In the genomic region with DNA sequence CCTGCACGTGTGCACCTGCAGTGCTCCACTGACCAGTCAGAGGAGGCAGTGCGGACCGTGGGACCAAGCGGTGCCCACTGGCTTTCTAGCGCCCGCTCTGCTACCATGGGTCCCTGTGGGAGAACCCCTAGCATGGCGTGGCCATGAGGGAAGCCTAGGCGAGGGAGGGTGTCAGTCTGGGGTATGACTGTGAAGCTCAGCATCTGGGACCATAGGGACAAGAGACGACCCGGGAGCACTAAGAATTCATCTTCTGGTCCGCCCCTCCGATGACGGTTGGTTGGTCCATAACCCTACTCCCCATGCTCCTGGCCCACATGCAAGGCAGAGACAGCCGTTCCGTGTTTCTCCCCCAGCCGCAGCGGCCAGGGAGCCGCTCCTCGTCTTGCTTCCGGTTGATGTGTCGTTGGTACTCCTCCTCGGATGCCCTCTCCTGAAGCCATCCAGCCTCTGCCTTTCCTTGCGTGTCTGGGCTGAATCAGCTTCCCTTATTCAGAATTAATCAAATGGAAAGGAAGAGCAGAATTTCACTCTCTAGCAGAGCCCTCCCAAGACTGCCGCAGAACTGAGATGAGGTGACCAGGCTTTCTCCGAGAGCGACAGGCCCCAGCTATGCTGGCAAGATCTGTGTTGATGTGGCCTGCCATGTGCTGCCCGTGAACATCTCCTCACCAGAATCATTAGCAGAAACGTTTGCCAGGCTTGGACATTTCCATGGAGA, we compare ENCODE assay signal across 18 cellular contexts. TPM values are rescaled to one million over a fixed set of nuclear protein-coding genes. Genes with fewer than 3 reads are reported as not detected.
DNase-seq lines count a peak whose midpoint lies in the region; ATAC-seq, FAIRE-seq and TF ChIP-seq lines count a peak whose summit lies in the region.
"Had no signal": no experiment of that assay in that cellular context is flagged by ENCODE, and none has a peak within 500 bp of the region (broad histone marks: within the 10 kb centered on the region; RNA-seq: fewer than 3 reads in every experiment).

No MANE protein-coding gene starts in this region.

- no peak for TF ChIP-seq RAD21 in HepG2 (CRISPR knock-in tag; IDR thresholded peaks at IDR 0.05)

- H3K9me3 Mint-ChIP-seq in central memory CD8-positive, alpha-beta T cell = no peaks in the 10 kb centered on the region
- H3K9me3 Mint-ChIP-seq in memory B cell = peaks cover 3% of the 10 kb centered on the region
- no peaks in the 10 kb centered on the region for H3K9me3 Mint-ChIP-seq in type B pancreatic cell
- H3K9me3 Mint-ChIP-seq: GM23338 had no signal

- 95% methylated on average over 24 of the region's 28 CpGs for WGBS in HepG2 (ENCODE audit: low lambda C conversion rate)
- 99% methylated on average over 17 of the region's 28 CpGs for WGBS in right lobe of liver (ENCODE audit: insufficient coverage, low coverage, low lambda C conversion rate, missing lambda C conversion rate)
- 95 to 97% (median 96%) methylated on average over 28 of the region's 28 CpGs for WGBS in stomach, 5 donors

- no peak overlapping the region for H3K4me3 ChIP-seq in HepG2 (replicated peaks in 1 of 3; ENCODE audit: insufficient read depth in 1 of 3, low read depth in 2 of 3, low read length in 3 of 3)
- H3K4me3 ChIP-seq in right lobe of liver = no peak overlapping the region
- no peak overlapping the region for H3K4me3 ChIP-seq in stomach
- H3K4me3 ChIP-seq: BLaER1 treated with 17β-estradiol and CSF1 and Interleukin-3, amounts not matched to agents 10 nM and 100 nM; GM23338 had no signal

- peak overlapping the region; percentile 41 for H3K4me3 Mint-ChIP-seq in central memory CD8-positive, alpha-beta T cell
- H3K4me3 Mint-ChIP-seq in memory B cell (no peak overlapping the region), type B pancreatic cell (no peak overlapping the region)
- H3K4me3 Mint-ChIP-seq: GM23338 had no signal

- H3K36me3 ChIP-seq in HepG2 (replicated peaks in 1 of 2; ENCODE audit: control insufficient read depth in 1 of 2, insufficient read depth in 2 of 2, low read length in 2 of 2) (peaks cover 8 to 12% of the 10 kb centered on the region in 2 experiments), right lobe of liver (peaks cover 0 to 11% (median 0%) of the 10 kb centered on the region in 4 donors), stomach (peaks cover 22 to 80% (median 72%) of the 10 kb centered on the region in 4 donors)

- no peak overlapping the region for H3K27ac ChIP-seq in HepG2 (ENCODE audit: extremely low read length, insufficient read depth, low read length)
- H3K27ac ChIP-seq in right lobe of liver = no peak overlapping the region
- H3K27ac ChIP-seq in stomach = no peak overlapping the region
- H3K27ac ChIP-seq: BLaER1 treated with 17β-estradiol and CSF1 and Interleukin-3, amounts not matched to agents 10 nM and 100 nM had no signal

- H3K79me2 ChIP-seq in HepG2 (ENCODE audit: insufficient read depth, low read length) = no peaks in the 10 kb centered on the region

- intact Hi-C loops in HepG2 (cut with micrococcal nuclease; ENCODE audit: unreplicated experiment) = no loop called here
- intact Hi-C loops in right lobe of liver (cut with DNase I) = loop anchor here in 1 of 2 donors (10.0 kb wide), 1 partner anchor 243 kb away; no protein-coding TSS in a partner anchor
- intact Hi-C loops in stomach (cut with DNase I; ENCODE audit: low total_unique reads) = loop anchor here (10.0 kb wide), 1 partner anchor 243 kb away; no protein-coding TSS in a partner anchor
- intact Hi-C loops in head of caudate nucleus (cut with DNase I) = no loop called here

- H3K27me3 Mint-ChIP-seq in central memory CD8-positive, alpha-beta T cell = no peaks in the 10 kb centered on the region
- H3K27me3 Mint-ChIP-seq in memory B cell (no peaks in the 10 kb centered on the region), type B pancreatic cell (no peaks in the 10 kb centered on the region)

- TF ChIP-seq POLR2A in HepG2 (IDR thresholded peaks at IDR 0.05; ENCODE audit: insufficient read depth in 1 of 2, low read depth in 2 of 2, low read length in 2 of 2) (peak in 1 of 2 experiments; percentile 69; a peak in 3 of 4 replicates), right lobe of liver (IDR thresholded peaks at IDR 0.05) (no peak), stomach (IDR thresholded peaks at IDR 0.05) (no peak)

- H3K27ac Mint-ChIP-seq in central memory CD8-positive, alpha-beta T cell (ENCODE audit: low read depth) = peak overlapping the region; percentile 41
- H3K27ac Mint-ChIP-seq in memory B cell = peak overlapping the region; percentile 78
- peak overlapping the region; percentile 79 for H3K27ac Mint-ChIP-seq in type B pancreatic cell
- H3K27ac Mint-ChIP-seq: GM23338 had no signal

- no peak overlapping the region for H2AFZ ChIP-seq in HepG2 (ENCODE audit: low read length)
- H2AFZ ChIP-seq: GM23338 had no signal

- H3K27me3 ChIP-seq in HepG2 (ENCODE audit: control insufficient read depth in 1 of 2, insufficient read depth in 2 of 2, low read length in 2 of 2) = no peaks in the 10 kb centered on the region
- H3K27me3 ChIP-seq in right lobe of liver = no peaks in the 10 kb centered on the region
- H3K27me3 ChIP-seq in stomach = no peaks in the 10 kb centered on the region
- H3K27me3 ChIP-seq: BLaER1 treated with 17β-estradiol and CSF1 and Interleukin-3, amounts not matched to agents 10 nM and 100 nM had no signal

- no peak for DNase-seq in HepG2 (ENCODE audit: low spot score)
- DNase-seq in right lobe of liver = no peak
- DNase-seq in central memory CD8-positive, alpha-beta T cell (ENCODE audit: low spot score in 2 of 2) = no peak
- DNase-seq in memory B cell (ENCODE audit: low spot score in 2 of 2) = no peak
- DNase-seq in type B pancreatic cell (ENCODE audit: extremely low spot score, unreplicated experiment) = no peak
- DNase-seq in stomach = no peak
- no peak for DNase-seq in AG20443 (ENCODE audit: low spot score)
- no peak for DNase-seq in head of caudate nucleus
- DNase-seq: 8988T, GDM1, NCI-H1436 treated with DMSO at 0.1 percent for 48 hours, NCI-H2029 treated with DMSO at 0.1 percent for 48 hours, NCI-H510A, NCI-H774, RPMI8226 had no signal

- H4K20me1 ChIP-seq in HepG2 (ENCODE audit: insufficient read depth, low read length) = peaks cover 63% of the 10 kb centered on the region

- BruUV-seq in HepG2 (replicated peaks; lab: Mats Ljungman, UMichigan) = no TSS peak

- CTCF ChIA-PET in HepG2 (lab: Yijun Ruan, JAX; ENCODE audit: low intra/inter-chr PET ratio, low total read pairs) = no interaction called here

- H3K9ac ChIP-seq in HepG2 (ENCODE audit: insufficient read depth, low read depth, low read length) = no peak overlapping the region
- H3K9ac ChIP-seq: BLaER1 treated with 17β-estradiol and CSF1 and Interleukin-3, amounts not matched to agents 10 nM and 100 nM had no signal

- TF ChIP-seq EP300 in HepG2 (IDR thresholded peaks at IDR 0.05; ENCODE audit: low read depth in 2 of 2, low read length in 2 of 2) = no peak
- no peak for TF ChIP-seq EP300 in HepG2 (CRISPR knock-in tag; IDR thresholded peaks at IDR 0.05; ENCODE audit: borderline replicate concordance)
- no peak for TF ChIP-seq EP300 in stomach (IDR thresholded peaks at IDR 0.05)

- H3K9me3 ChIP-seq in HepG2 (ENCODE audit: low read length) (no peaks in the 10 kb centered on the region), right lobe of liver (no peaks in the 10 kb centered on the region), stomach (no peaks in the 10 kb centered on the region)
- H3K9me3 ChIP-seq: BLaER1 treated with 17β-estradiol and CSF1 and Interleukin-3, amounts not matched to agents 10 nM and 100 nM had no signal

- peaks cover 39% of the 10 kb centered on the region for H3K36me3 Mint-ChIP-seq in central memory CD8-positive, alpha-beta T cell (ENCODE audit: insufficient read depth)
- H3K36me3 Mint-ChIP-seq in memory B cell (peaks cover 42% of the 10 kb centered on the region), type B pancreatic cell (peaks cover 47% of the 10 kb centered on the region)

- no peak for FAIRE-seq in HepG2 (lab: Jason Lieb, UNC)
- FAIRE-seq: GM12891 had no signal

- H3K4me1 ChIP-seq in HepG2 (ENCODE audit: insufficient read depth, low read length) (peaks cover 22% of the 10 kb centered on the region), right lobe of liver (peaks cover 0 to 12% (median 2%) of the 10 kb centered on the region in 4 donors), stomach (peaks cover 6 to 20% (median 15%) of the 10 kb centered on the region in 4 donors)

- in situ Hi-C loops in HepG2 (cut with HindIII; ENCODE audit: extremely low pct_ligation_motif_present, low pct_unique_long_range_greater_than_20kb) = no loop called here

- POLR2A ChIA-PET in HepG2 (lab: Yijun Ruan, JAX) = no interaction called here

- H3K4me1 Mint-ChIP-seq in central memory CD8-positive, alpha-beta T cell = peaks cover 35% of the 10 kb centered on the region
- H3K4me1 Mint-ChIP-seq in memory B cell (peaks cover 12% of the 10 kb centered on the region), type B pancreatic cell (ENCODE audit: unreplicated experiment) (peaks cover 30% of the 10 kb centered on the region)

- ATAC-seq in HepG2 (peak; percentile 0; the same call in 2 of the 3 replicates), right lobe of liver (no peak), memory B cell (ENCODE audit: low read depth) (no peak)
- no peak for ATAC-seq in central memory CD8-positive, alpha-beta T cell (replicated peaks; ENCODE audit: extremely low read depth, poor library complexity, severe bottlenecking)

- TF ChIP-seq CTCF in HepG2 (CRISPR knock-in tag; IDR thresholded peaks at IDR 0.05) (no peak), right lobe of liver (IDR thresholded peaks at IDR 0.05) (no peak), type B pancreatic cell (conservative IDR thresholded peaks at IDR 0.05) (no peak), stomach (IDR thresholded peaks at IDR 0.05) (no peak)

- no peak overlapping the region for H3K4me2 ChIP-seq in HepG2 (ENCODE audit: low read depth, low read length)
- H3K4me2 ChIP-seq: BLaER1 treated with 17β-estradiol and CSF1 and Interleukin-3, amounts not matched to agents 10 nM and 100 nM; GM23338 had no signal

RNA-seq across cellular contexts. Expression of a gene that starts 23.0 kb away (rescaled TPM):
- total RNA-seq in HepG2 (2016; rRNA removed; fragmentation: Illumina TruSeq; extraction: Trizol) (201 and 272 TPM in 2 replicates), right lobe of liver (10 to 100 TPM; 37.5 to 97.0 (median 57.6) TPM), type B pancreatic cell (ENCODE audit: low replicate concordance) (93.2 and 95.5 TPM in 2 replicates), stomach (100 to 1,000 TPM in 1 of 5 donors, 10 to 100 TPM in 4; 36.2 to 135 (median 59.3) TPM)
- total RNA-seq in HepG2 (2016; cell fraction: cytosol; rRNA removed; fragmentation: Illumina TruSeq; extraction: Trizol; ENCODE audit: low read depth) = 111 and 117 TPM in 2 replicates
- 197 and 297 TPM in 2 replicates for total RNA-seq in HepG2 (2016; cell fraction: insoluble cytoplasmic fraction; rRNA removed; fragmentation: Illumina TruSeq; extraction: Trizol)
- 232 and 238 TPM in 2 replicates for total RNA-seq in HepG2 (2016; cell fraction: membrane; rRNA removed; fragmentation: Illumina TruSeq; extraction: Trizol)
- 71.7 and 82.5 TPM in 2 replicates for total RNA-seq in HepG2 (2016; cell fraction: nucleus; rRNA removed; fragmentation: Illumina TruSeq; extraction: Trizol)
- polyA plus RNA-seq in HepG2 (2011; rRNA removed) (122 and 155 TPM in 2 replicates), stomach (100 to 1,000 TPM; 120 to 222 (median 142) TPM)
- 137 and 167 TPM in 2 replicates for polyA plus RNA-seq in HepG2 (2011; cell fraction: cytosol; rRNA removed)
- polyA plus RNA-seq in HepG2 (2011; cell fraction: nucleus; rRNA removed) = 30.5 and 38.2 TPM in 2 replicates
- polyA plus RNA-seq in HepG2 (2012) = 187 and 191 TPM in 2 replicates
- 119 TPM in 2 replicates for polyA plus RNA-seq in HepG2 (2016; cell fraction: cytosol; fragmentation: Illumina TruSeq; extraction: Trizol; ENCODE audit: low read depth)
- polyA plus RNA-seq in HepG2 (2016; cell fraction: insoluble cytoplasmic fraction; fragmentation: Illumina TruSeq; extraction: Trizol; ENCODE audit: low read depth) = 279 and 314 TPM in 2 replicates
- 211 and 215 TPM in 2 replicates for polyA plus RNA-seq in HepG2 (2016; cell fraction: membrane; fragmentation: Illumina TruSeq; extraction: Trizol; ENCODE audit: low read depth)
- polyA plus RNA-seq in HepG2 (2016; cell fraction: nucleus; fragmentation: Illumina TruSeq; extraction: Trizol; ENCODE audit: insufficient read depth, low read depth) = 118 and 123 TPM in 2 replicates
- polyA minus RNA-seq in HepG2 (2011; rRNA and poly(A)+ RNA removed; ENCODE audit: low replicate concordance) = 66.1 and 73.1 TPM in 2 replicates
- 41.1 and 44.7 TPM in 2 replicates for polyA minus RNA-seq in HepG2 (2011; cell fraction: cytosol; rRNA and poly(A)+ RNA removed)
- 22.7 and 28.1 TPM in 2 replicates for polyA minus RNA-seq in HepG2 (2011; cell fraction: nucleus; rRNA and poly(A)+ RNA removed)
